Comparison of ENCODE assay signal across 14 cellular contexts in genomic region chr12:121949643-121950397, GRCh38. TPM values are rescaled to one million over a fixed set of nuclear protein-coding genes. Genes with fewer than 3 reads are reported as not detected.
DNase-seq lines count a peak whose midpoint lies in the region; ATAC-seq and TF ChIP-seq lines count a peak whose summit lies in the region.
"Had no signal": no experiment of that assay in that cellular context is flagged by ENCODE, and none has a peak within 500 bp of the region (broad histone marks: within the 10 kb centered on the region; RNA-seq: fewer than 3 reads in every experiment).

No MANE protein-coding gene starts in this region.

- H3K27ac Mint-ChIP-seq in activated T-helper 17 cell treated with anti-CD3 and anti-CD28 coated beads, Interleukin-2, amount 50 U/mL, for 72 hours = no peak overlapping the region

- H3K4me1 Mint-ChIP-seq in activated T-helper 17 cell treated with anti-CD3 and anti-CD28 coated beads, Interleukin-2, amount 50 U/mL, for 72 hours = no peaks in the 10 kb centered on the region

- H3K4me3 ChIP-seq in SJSA1 (peak overlapping the region; percentile 7; the same call in 1 of the 2 replicates), trophoblast cell (ENCODE audit: low read depth, low read length) (no peak overlapping the region), esophagus squamous epithelium (no peak overlapping the region)
- H3K4me3 ChIP-seq: heart right ventricle, lung, MG63 had no signal

- no peak for ATAC-seq in activated T-helper 17 cell treated with anti-CD3 and anti-CD28 coated beads, Interleukin-2, amount 50 U/mL, for 72 hours (replicated peaks)
- no peak for ATAC-seq in HG02798 (IDR thresholded peaks at IDR 0.05; ENCODE audit: poor library complexity, unreplicated experiment)
- ATAC-seq: heart right ventricle had no signal

- WGBS in trophoblast cell (ENCODE audit: extremely low coverage, insufficient coverage, insufficient read length) = no CpG with 5 or more reads among the region's 4 CpGs
- 26 to 40% methylated on average over 4 of the region's 4 CpGs for WGBS in esophagus squamous epithelium, 2 donors

- DNase-seq in HCEC 1CT (peak; percentile 87), SJSA1 (ENCODE audit: low read depth in 1 of 2, low spot score in 2 of 2) (peak; percentile 74 to 86), epithelial cell of prostate (ENCODE audit: low read depth, low spot score) (peak; percentile 99), trophoblast cell (peak; percentile 55 to 87), esophagus squamous epithelium (lab: John Stamatoyannopoulos, UW) (no peak), SHP77 (lab: John Stamatoyannopoulos, UW) (no peak)
- DNase-seq: activated effector memory CD4-positive, alpha-beta T cell treated with anti-CD3 and anti-CD28 coated beads, Interleukin-2, amount 50 U/mL, for 16 hours; heart right ventricle; MG63; stimulated activated CD4-positive, alpha-beta T cell treated with anti-CD3 and anti-CD28 coated beads, Interleukin-2, amount 100 ng/mL, for 48 hours had no signal

- TF ChIP-seq POLR2A in esophagus squamous epithelium (IDR thresholded peaks at IDR 0.05) = no peak

- no peak for TF ChIP-seq CTCF in esophagus squamous epithelium (IDR thresholded peaks at IDR 0.05)

- H4K8ac ChIP-seq in trophoblast cell (ENCODE audit: low read depth, low read length) = no peak overlapping the region

- H4K12ac ChIP-seq in trophoblast cell (ENCODE audit: low read depth, low read length) = no peak overlapping the region

- no peak overlapping the region for H3K4ac ChIP-seq in trophoblast cell (ENCODE audit: low read depth, low read length)

- H3K9me3 Mint-ChIP-seq in activated T-helper 17 cell treated with anti-CD3 and anti-CD28 coated beads, Interleukin-2, amount 50 U/mL, for 72 hours = no peaks in the 10 kb centered on the region

- no peaks in the 10 kb centered on the region for H3K27me3 Mint-ChIP-seq in activated T-helper 17 cell treated with anti-CD3 and anti-CD28 coated beads, Interleukin-2, amount 50 U/mL, for 72 hours

- H2AFZ ChIP-seq in trophoblast cell (ENCODE audit: insufficient read depth, low read length, poor library complexity) = no peak overlapping the region
- H2AFZ ChIP-seq: parathyroid adenoma had no signal

- H2BK12ac ChIP-seq in trophoblast cell (ENCODE audit: low read length) = no peak overlapping the region

- H3K9me3 ChIP-seq in SJSA1 (replicated peaks) = 0 out of 2 replicates have a peak, but pooled peaks cover 3% of the 10 kb centered on the region
- no peaks in the 10 kb centered on the region for H3K9me3 ChIP-seq in trophoblast cell (ENCODE audit: insufficient read depth, low read depth, low read length)
- no peaks in the 10 kb centered on the region for H3K9me3 ChIP-seq in esophagus squamous epithelium
- H3K9me3 ChIP-seq: heart right ventricle had no signal

- no peak overlapping the region for H3K9ac ChIP-seq in trophoblast cell (ENCODE audit: low read length)
- H3K9ac ChIP-seq: parathyroid adenoma had no signal

- peak overlapping the region; percentile 91 for H3K27ac ChIP-seq in SJSA1
- H3K27ac ChIP-seq in epithelial cell of prostate = peak overlapping the region; percentile 87
- peak overlapping the region; percentile 40 for H3K27ac ChIP-seq in trophoblast cell (ENCODE audit: low read depth, low read length)
- no peak overlapping the region for H3K27ac ChIP-seq in esophagus squamous epithelium
- H3K27ac ChIP-seq: heart right ventricle, parathyroid adenoma had no signal

- intact Hi-C loops in esophagus squamous epithelium (cut with DNase I) = no loop called here

- H3K14ac ChIP-seq in trophoblast cell (ENCODE audit: low read length) = no peak overlapping the region

- H3K4me2 ChIP-seq in trophoblast cell (ENCODE audit: low read length) = no peak overlapping the region

- H3K36me3 ChIP-seq in SJSA1 (peaks cover 9% of the 10 kb centered on the region), trophoblast cell (ENCODE audit: control insufficient read depth in 1 of 2, insufficient read depth in 2 of 2, low read length in 2 of 2) (no peaks in the 10 kb centered on the region), esophagus squamous epithelium (no peaks in the 10 kb centered on the region)
- H3K36me3 ChIP-seq: heart right ventricle had no signal

- H3K79me1 ChIP-seq in trophoblast cell (ENCODE audit: low read length) = peaks cover 3% of the 10 kb centered on the region

- H3K79me2 ChIP-seq in trophoblast cell (ENCODE audit: control insufficient read depth, insufficient read depth, low read length, poor library complexity) = no peaks in the 10 kb centered on the region
- H3K79me2 ChIP-seq: parathyroid adenoma had no signal

- H4K91ac ChIP-seq in trophoblast cell (ENCODE audit: low read depth, low read length) = no peak overlapping the region

- no peak overlapping the region for H3K4me3 Mint-ChIP-seq in activated T-helper 17 cell treated with anti-CD3 and anti-CD28 coated beads, Interleukin-2, amount 50 U/mL, for 72 hours

- H2BK120ac ChIP-seq in trophoblast cell (ENCODE audit: insufficient read depth, low read length, poor library complexity) = no peak overlapping the region

- no peak overlapping the region for H3K18ac ChIP-seq in trophoblast cell (ENCODE audit: low read length)

- no peak overlapping the region for H2AK5ac ChIP-seq in trophoblast cell (ENCODE audit: low read length)

- no peaks in the 10 kb centered on the region for H3K36me3 Mint-ChIP-seq in activated T-helper 17 cell treated with anti-CD3 and anti-CD28 coated beads, Interleukin-2, amount 50 U/mL, for 72 hours (ENCODE audit: low read depth)

- H3K4me1 ChIP-seq in SJSA1 (replicated peaks) (peaks cover 16% of the 10 kb centered on the region), trophoblast cell (ENCODE audit: control insufficient read depth in 1 of 2, insufficient read depth in 2 of 2, low read length in 2 of 2) (peaks cover 0 to 4% of the 10 kb centered on the region in 2 experiments), esophagus squamous epithelium (peaks cover 0 to 8% (median 0%) of the 10 kb centered on the region in 3 donors)
- H3K4me1 ChIP-seq: heart right ventricle, parathyroid adenoma had no signal

- no peak overlapping the region for H2BK5ac ChIP-seq in trophoblast cell (ENCODE audit: low read depth, low read length, poor library complexity)

- H3K27me3 ChIP-seq in SJSA1 (replicated peaks) (no peaks in the 10 kb centered on the region), trophoblast cell (ENCODE audit: insufficient read depth, low read length) (no peaks in the 10 kb centered on the region), esophagus squamous epithelium (no peaks in the 10 kb centered on the region)
- H3K27me3 ChIP-seq: heart right ventricle, MG63 had no signal

- no peak overlapping the region for H3K23ac ChIP-seq in trophoblast cell (ENCODE audit: low read length)

RNA-seq across cellular contexts. Expression of gene CFAP251, which starts 31.4 kb away (rescaled TPM):
- total RNA-seq in SJSA1 (2014; rRNA removed; shearing (Covaris generic)) = 10.2 and 13.8 TPM in 2 replicates
- 3.4 and 3.9 TPM in 2 replicates for polyA plus RNA-seq in trophoblast cell (2013)
- total RNA-seq in activated T-helper 17 cell treated with anti-CD3 and anti-CD28 coated beads, Interleukin-2, amount 50 U/mL, for 72 hours = 10 to 100 TPM in 1 of 2 donors, 1 to 10 TPM in 1; 1.8 to 12.6 TPM
- total RNA-seq in esophagus squamous epithelium = 1 to 10 TPM in 3 of 4 donors, under 1 TPM in 1; 0.34 to 2.9 (median 2.2) TPM

Comparison
In these comparisons a context has a peak if more than half of its experiments do, and no peak if none do; other contexts are left out.
1. DNase-seq: peak in HCEC 1CT (single experiment), SJSA1 (2 of 2), epithelial cell of prostate (single experiment) and trophoblast cell (2 of 2); none in esophagus squamous epithelium (single experiment) and SHP77 (0 of 2).
2. H3K27ac ChIP-seq: peak in SJSA1 (single experiment), epithelial cell of prostate (single experiment) and trophoblast cell (single experiment); none in esophagus squamous epithelium (0 of 4).